ENCODE assay signal across 1 cellular context in the genomic region with DNA sequence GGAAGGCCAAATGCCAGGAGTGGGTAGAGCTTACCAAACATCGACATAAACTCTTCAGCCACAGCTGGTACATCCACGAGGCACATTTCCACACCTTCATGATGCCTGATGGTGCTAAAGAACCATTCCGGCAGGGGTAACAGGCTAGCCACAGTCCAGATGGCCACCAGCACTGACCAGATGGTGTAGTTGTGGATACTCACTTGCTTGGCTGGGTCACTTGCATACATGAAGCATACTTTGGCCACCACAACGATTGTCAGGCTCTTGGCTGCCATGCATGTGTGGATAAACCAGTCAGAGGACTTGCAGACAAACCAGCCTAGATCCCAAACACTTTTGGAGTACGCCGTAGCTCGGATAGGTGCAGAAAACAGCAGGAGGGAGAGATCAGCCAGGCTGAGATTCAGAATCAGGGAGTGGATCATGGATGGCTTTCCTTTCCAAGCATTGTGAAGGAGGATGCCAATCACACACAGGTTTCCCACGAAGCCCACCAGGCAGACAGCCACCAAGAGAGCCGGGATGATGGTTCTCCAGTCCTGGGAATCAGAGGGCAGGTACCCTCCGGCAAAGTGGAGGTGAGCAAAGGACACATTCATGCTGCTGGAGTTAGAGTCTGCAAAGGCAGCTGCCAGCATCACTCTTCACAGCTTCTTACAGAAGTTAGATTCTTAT.
TF ChIP-seq lines count a peak whose summit lies in the region.

No MANE protein-coding gene starts in this region.

TF ChIP-seq in HCT116, 20 proteins besides CTCF, POLR2A, EP300 and RAD21 (continued from another document):
- TF ChIP-seq, protein P1, sequence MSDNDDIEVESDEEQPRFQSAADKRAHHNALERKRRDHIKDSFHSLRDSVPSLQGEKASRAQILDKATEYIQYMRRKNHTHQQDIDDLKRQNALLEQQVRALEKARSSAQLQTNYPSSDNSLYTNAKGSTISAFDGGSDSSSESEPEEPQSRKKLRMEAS (IDR thresholded peaks at IDR 0.05), result no peak
- no peak for TF ChIP-seq SIN3A (IDR thresholded peaks at IDR 0.05; ENCODE audit: low read depth)
TF ChIP-seq in HCT116: peak in this region for 0.
